1 cellular context compared by ENCODE assay signal in genomic region chr17:73821665-73822064, GRCh38.
TF ChIP-seq lines count a peak whose summit lies in the region.

No MANE protein-coding gene starts in this region.

TF ChIP-seq in H1, 55 proteins besides CTCF, POLR2A, EP300 and RAD21 (continued from another document):
- no peak for TF ChIP-seq CHD7 (IDR thresholded peaks at IDR 0.05; ENCODE audit: insufficient replicate concordance, low read length)
- no peak for TF ChIP-seq JUND (IDR thresholded peaks at IDR 0.05; ENCODE audit: low read length)
- TF ChIP-seq USF2 (IDR thresholded peaks at IDR 0.05; ENCODE audit: low read length) = no peak
- TF ChIP-seq ZNF274 (IDR thresholded peaks at IDR 0.05; ENCODE audit: borderline replicate concordance, extremely low read depth, low read length) = no peak
- no peak for TF ChIP-seq GABPA (IDR thresholded peaks at IDR 0.05; ENCODE audit: borderline replicate concordance, insufficient read depth, low read length)
- no peak for TF ChIP-seq BRCA1 (IDR thresholded peaks at IDR 0.05; ENCODE audit: low read depth, low read length)
- TF ChIP-seq SP1 (IDR thresholded peaks at IDR 0.05; ENCODE audit: low read depth, low read length) = no peak
- TF ChIP-seq JUN (IDR thresholded peaks at IDR 0.05; ENCODE audit: low read depth, low read length) = no peak
- no peak for TF ChIP-seq RBBP5 (IDR thresholded peaks at IDR 0.05; ENCODE audit: borderline replicate concordance, low read depth, low read length)
- no peak for TF ChIP-seq BCL11A (IDR thresholded peaks at IDR 0.05; ENCODE audit: low read depth in 2 of 2, low read length in 2 of 2)
- TF ChIP-seq EGR1 (IDR thresholded peaks at IDR 0.05; ENCODE audit: borderline replicate concordance, low read depth, low read length) = no peak
- TF ChIP-seq NANOG (IDR thresholded peaks at IDR 0.05; ENCODE audit: insufficient read depth, low read depth, low read length, poor library complexity, severe bottlenecking) = no peak
- no peak for TF ChIP-seq KDM1A (IDR thresholded peaks at IDR 0.05; ENCODE audit: borderline replicate concordance, low read length)
- TF ChIP-seq RXRA (IDR thresholded peaks at IDR 0.05; ENCODE audit: insufficient read depth, low read depth, low read length) = no peak
- TF ChIP-seq POU5F1 (IDR thresholded peaks at IDR 0.05; ENCODE audit: low read depth, low read length) = no peak
- TF ChIP-seq SIX5 (IDR thresholded peaks at IDR 0.05; ENCODE audit: low read depth, low read length) = no peak
- TF ChIP-seq CREB1 (IDR thresholded peaks at IDR 0.05) = no peak
